In the genomic region with DNA sequence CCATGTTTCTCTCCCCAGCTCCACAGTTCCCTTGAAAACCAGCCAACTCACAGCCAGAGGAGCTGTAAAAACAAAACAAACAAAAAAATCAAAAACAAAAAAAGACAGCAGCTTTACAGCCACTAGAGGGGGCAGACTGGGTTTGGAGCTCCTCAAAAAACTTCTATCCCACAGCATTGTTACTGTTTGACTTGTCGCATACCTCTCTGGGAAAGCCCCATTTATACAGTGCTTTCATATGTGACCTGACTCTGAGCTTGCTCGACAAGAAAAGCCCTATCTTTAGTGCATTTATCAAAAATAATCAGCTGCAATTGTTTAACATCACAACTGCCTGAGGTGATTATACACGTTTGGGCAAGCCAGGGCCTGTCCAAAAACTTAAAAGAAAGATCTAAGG, we compare ENCODE assay signal across 8 cellular contexts. TPM values are rescaled to one million over a fixed set of nuclear protein-coding genes. Genes with fewer than 3 reads are reported as not detected.
DNase-seq lines count a peak whose midpoint lies in the region; ATAC-seq and TF ChIP-seq lines count a peak whose summit lies in the region.

No MANE protein-coding gene starts in this region.

- POLR2A ChIA-PET in PC-9 (lab: Charles Lee; ENCODE audit: unreplicated experiment): interaction anchor here (0.6 kb wide), 1 partner anchor 1003 kb away, joined by 4 read pairs; no protein-coding TSS in a partner anchor

- no peaks in the 10 kb centered on the region for H3K27me3 ChIP-seq in PC-9 (ENCODE audit: insufficient read depth, low read depth)

- intact Hi-C loops in PC-9 (cut with micrococcal nuclease; ENCODE audit: unreplicated experiment): loop anchor here (2.0 to 10.0 kb wide), 3 partner anchors 47 to 100 kb away; no protein-coding TSS in a partner anchor

- H2AFZ ChIP-seq in PC-9: no peak overlapping the region

- no peak overlapping the region for H3K4me3 ChIP-seq in PC-9

- CTCF ChIA-PET in PC-9 (lab: Charles Lee): interaction anchor here (0.7 to 1.8 kb wide), 7 partner anchors 22 to 247 kb away, joined by 3 to 10 read pairs (median 4); a partner anchor contains a TSS

- no peaks in the 10 kb centered on the region for H3K36me3 ChIP-seq in PC-9 (ENCODE audit: low read depth)

- H3K4me2 ChIP-seq in PC-9: 0 out of 2 replicates have a peak overlapping the region, but pooled peaks have one; percentile 26

- no peaks in the 10 kb centered on the region for H3F3A ChIP-seq in PC-9 (ENCODE audit: insufficient read depth, low read depth)

- H3K9me3 ChIP-seq in PC-9 (ENCODE audit: insufficient read depth, low read depth): no peaks in the 10 kb centered on the region

- no peaks in the 10 kb centered on the region for H3K79me2 ChIP-seq in PC-9 (ENCODE audit: low read depth)

- H3K4me1 ChIP-seq in PC-9 (replicated peaks; ENCODE audit: insufficient read depth): 0 out of 2 replicates have a peak, but pooled peaks cover 8% of the 10 kb centered on the region

- H3K27ac ChIP-seq in PC-9: no peak overlapping the region

- DNase-seq in ELR (ENCODE audit: low read depth): peak; percentile 63
- DNase-seq in PC-9: peak; percentile 25 to 71
- peak; percentile 58 for DNase-seq in fibroblast of gingiva (ENCODE audit: low read depth)
- peak; percentile 52 for DNase-seq in smooth muscle cell of the brain vasculature (ENCODE audit: low read depth, low spot score)
- no peak for DNase-seq in SKM-1 treated with dmso at 0.1 percent for 144 hours (lab: John Stamatoyannopoulos, UW; ENCODE audit: unreplicated experiment)
- no peak for DNase-seq in activated CD4-positive, CD25-positive, alpha-beta regulatory T cell (lab: John Stamatoyannopoulos, UW)

- H3K9me2 ChIP-seq in PC-9 (ENCODE audit: insufficient read depth): no peaks in the 10 kb centered on the region

- ATAC-seq in GM19324 (IDR thresholded peaks at IDR 0.05; ENCODE audit: low FRiP score, unreplicated experiment) (peak; percentile 56), HG03103 (IDR thresholded peaks at IDR 0.05; ENCODE audit: low read depth, unreplicated experiment) (peak; percentile 99)

- TF ChIP-seq CTCF in PC-9 (conservative IDR thresholded peaks at IDR 0.05): peak; percentile 67

- no peaks in the 10 kb centered on the region for H4K20me1 ChIP-seq in PC-9 (ENCODE audit: insufficient read depth)

- BruUV-seq in PC-9 (replicated peaks; lab: Mats Ljungman, UMichigan): no TSS peak

RNA-seq across cellular contexts. Expression of a gene that starts 21.6 kb away (rescaled TPM):
- total RNA-seq in PC-9 (2021): 49.6 and 52.2 TPM in 2 replicates

RNA-seq across cellular contexts. Expression of a gene that starts 29.0 kb away (rescaled TPM):
- total RNA-seq in PC-9 (2021): 65.9 and 77.8 TPM in 2 replicates

RNA-seq across cellular contexts. Expression of a gene that starts 30.3 kb away (rescaled TPM):
- total RNA-seq in PC-9 (2021): not detected in 2 replicates

Comparison
In these comparisons a context has a peak if more than half of its experiments do, and no peak if none do; other contexts are left out.
1. DNase-seq: peak in ELR (single experiment), PC-9 (2 of 2), fibroblast of gingiva (single experiment) and smooth muscle cell of the brain vasculature (single experiment); none in SKM-1 treated with dmso at 0.1 percent for 144 hours (single experiment) and activated CD4-positive, CD25-positive, alpha-beta regulatory T cell (0 of 4).